Comparison of ENCODE assay signal across 10 cellular contexts in the genomic region with DNA sequence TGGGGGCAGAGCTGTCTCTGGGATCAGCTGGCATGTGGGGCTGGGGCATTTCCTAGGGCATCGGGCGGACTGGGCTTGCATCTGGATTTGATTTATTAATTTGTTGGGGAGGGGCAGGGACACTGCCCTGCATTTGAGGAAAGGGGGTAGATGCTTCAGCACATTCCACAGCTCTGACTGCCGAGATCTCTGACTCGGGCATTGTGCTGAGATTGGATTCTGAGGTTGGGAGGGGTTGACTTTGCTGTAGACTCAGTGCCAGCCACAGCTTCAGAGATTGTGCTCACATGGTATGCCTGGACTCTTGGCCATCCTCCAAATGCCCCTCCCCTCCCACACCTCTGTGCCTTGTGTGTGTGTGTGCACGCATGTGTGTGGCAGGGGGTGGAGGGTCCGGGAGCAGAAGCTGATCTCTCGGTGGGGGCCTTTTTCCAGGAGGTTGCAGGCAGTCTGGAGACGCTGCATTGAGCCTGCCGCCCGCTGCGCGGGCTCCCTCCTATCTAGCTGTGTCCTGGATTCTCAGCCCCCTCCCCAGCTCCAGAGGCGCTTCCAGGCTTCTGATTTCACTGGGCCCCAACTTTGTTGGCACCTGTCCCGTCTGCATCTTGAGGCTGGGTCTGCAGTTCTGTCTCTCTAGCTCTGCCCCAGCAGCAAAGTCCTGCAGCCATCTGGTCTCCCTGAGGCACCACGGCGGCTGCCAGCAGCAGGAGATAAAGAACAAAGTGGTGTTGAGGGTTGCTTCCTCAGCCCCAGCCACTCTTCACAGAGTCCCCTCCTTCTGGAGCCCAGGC.
DNase-seq lines count a peak whose midpoint lies in the region; ATAC-seq and TF ChIP-seq lines count a peak whose summit lies in the region.
"Had no signal": no experiment of that assay in that cellular context is flagged by ENCODE, and none has a peak within 500 bp of the region (broad histone marks: within the 10 kb centered on the region; RNA-seq: fewer than 3 reads in every experiment).

No MANE protein-coding gene starts in this region.

- in situ Hi-C loops in astrocyte of the cerebellum (cut with HindIII; ENCODE audit: low sequenced_read_pairs) = no loop called here
- in situ Hi-C loops in HAP-1 (cut with MboI; ENCODE audit: low sequenced_read_pairs) = no loop called here

- H3K27ac ChIP-seq in stomach smooth muscle (ENCODE audit: low read length) = peak overlapping the region; percentile 81
- H3K27ac ChIP-seq: brain microvascular endothelial cell had no signal

- H3K4me1 ChIP-seq in stomach smooth muscle (ENCODE audit: control insufficient read depth, insufficient read depth, low read length) = peaks cover 92% of the 10 kb centered on the region
- no peaks in the 10 kb centered on the region for H3K4me1 ChIP-seq in HAP-1

- H3K27me3 ChIP-seq in stomach smooth muscle (ENCODE audit: control insufficient read depth in 1 of 2, insufficient read depth in 2 of 2, low read length in 2 of 2) = no peaks in the 10 kb centered on the region
- H3K27me3 ChIP-seq in HAP-1 (ENCODE audit: low read depth) = no peaks in the 10 kb centered on the region
- H3K27me3 ChIP-seq: brain microvascular endothelial cell had no signal

- ATAC-seq in GM19452 (IDR thresholded peaks at IDR 0.05; ENCODE audit: unreplicated experiment) = no peak
- no peak for ATAC-seq in GM18870 (IDR thresholded peaks at IDR 0.05; ENCODE audit: unreplicated experiment)
- no peak for ATAC-seq in GM21529 (IDR thresholded peaks at IDR 0.05; ENCODE audit: unreplicated experiment)

- H3K9ac ChIP-seq in stomach smooth muscle (ENCODE audit: low read length in 2 of 2) = no peak overlapping the region

- H3K36me3 ChIP-seq in stomach smooth muscle (ENCODE audit: control insufficient read depth in 2 of 2, insufficient read depth in 2 of 2, low read length in 2 of 2) (peaks cover 38 to 39% of the 10 kb centered on the region in 2 donors), HAP-1 (replicated peaks) (no peaks in the 10 kb centered on the region; the same call in 1 of the 2 replicates)

- DNase-seq in HS-27A (ENCODE audit: low read depth) = peak; percentile 64
- peak; percentile 46 for DNase-seq in astrocyte of the cerebellum (ENCODE audit: low read depth)
- DNase-seq in iris pigment epithelial cell (ENCODE audit: low read depth) = peak; percentile 72
- no peak for DNase-seq in HAP-1 (ENCODE audit: low spot score in 2 of 2)
- DNase-seq: brain microvascular endothelial cell, NCI-H2081 had no signal

- no peak for TF ChIP-seq CTCF in astrocyte of the cerebellum (IDR thresholded peaks at IDR 0.05; ENCODE audit: low read depth, low read length, missing control alignments)

- H3K9me3 ChIP-seq in stomach smooth muscle (ENCODE audit: control insufficient read depth in 2 of 2, low read length in 2 of 2) = no peaks in the 10 kb centered on the region
- H3K9me3 ChIP-seq in HAP-1 = no peaks in the 10 kb centered on the region

- H3K4me3 ChIP-seq in astrocyte of the cerebellum (ENCODE audit: low read depth, low read length) = no peak overlapping the region
- H3K4me3 ChIP-seq in stomach smooth muscle (ENCODE audit: low read length in 2 of 2) = peak overlapping the region in 1 of 2 donors; percentile 15
- no peak overlapping the region for H3K4me3 ChIP-seq in HAP-1

Comparison
In these comparisons a context has a peak if more than half of its experiments do, and no peak if none do; other contexts are left out.
1. DNase-seq: peak in HS-27A (single experiment), astrocyte of the cerebellum (single experiment) and iris pigment epithelial cell (single experiment); none in HAP-1 (0 of 2).